16 cellular contexts compared by ENCODE assay signal in the genomic region with DNA sequence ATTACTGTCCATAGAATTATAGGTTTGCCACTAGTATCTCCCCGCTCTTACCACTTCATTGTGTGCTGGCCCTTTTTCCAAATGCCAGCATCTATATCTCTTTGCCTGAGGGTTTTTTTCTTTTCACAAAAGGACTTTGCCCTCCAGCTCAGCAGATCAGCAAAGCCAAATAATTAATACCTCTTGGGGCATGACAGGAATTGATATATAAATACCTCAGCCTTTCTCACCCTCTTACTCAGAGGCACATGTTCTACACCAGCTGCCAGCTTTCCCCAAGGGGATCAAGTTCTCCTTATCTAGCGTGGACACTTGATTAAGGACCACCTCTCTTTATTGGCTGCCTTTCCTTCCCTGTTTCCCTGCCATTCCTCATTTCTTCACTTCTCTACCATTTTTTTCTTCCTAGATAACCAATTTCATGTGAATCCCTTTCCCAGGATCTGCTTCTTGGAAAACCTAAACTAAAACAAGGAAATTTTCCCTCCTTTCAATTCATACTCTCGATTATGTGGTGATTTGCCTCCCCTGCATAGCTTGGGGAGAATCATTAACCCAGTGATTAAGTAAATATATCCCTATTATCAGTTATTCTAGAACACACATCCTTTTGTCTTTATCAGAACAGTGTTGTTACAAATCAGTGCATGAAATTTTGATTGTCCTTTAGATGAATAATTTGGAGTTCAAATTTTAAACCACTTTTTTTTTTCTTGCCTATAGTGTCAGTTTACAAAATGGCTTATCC. TPM values are rescaled to one million over a fixed set of nuclear protein-coding genes. Genes with fewer than 3 reads are reported as not detected.
A peak's percentile ranks its signal among the peaks of the same experiment; 100 is the strongest.
DNase-seq lines count a peak whose midpoint lies in the region; ATAC-seq, FAIRE-seq and TF ChIP-seq lines count a peak whose summit lies in the region.
"Had no signal": no experiment of that assay in that cellular context is flagged by ENCODE, and none has a peak within 500 bp of the region (broad histone marks: within the 10 kb centered on the region; RNA-seq: fewer than 3 reads in every experiment).

No MANE protein-coding gene starts in this region.

- TF ChIP-seq EP300 in SK-N-SH (IDR thresholded peaks at IDR 0.05; ENCODE audit: borderline replicate concordance in 1 of 2, low read depth in 1 of 2, low read length in 1 of 2), result no peak

- H3K4me1 ChIP-seq in astrocyte (ENCODE audit: insufficient read depth, low read length) (no peaks in the 10 kb centered on the region), SK-N-SH (ENCODE audit: control insufficient read depth in 1 of 2, insufficient read depth in 2 of 2, low read depth in 1 of 2, low read length in 1 of 2) (peaks cover 0 to 4% of the 10 kb centered on the region in 2 experiments; a peak in 2 of 4 replicates)
- H3K4me1 ChIP-seq: upper lobe of left lung had no signal

- H3K4me2 ChIP-seq in astrocyte (ENCODE audit: low read length), result no peak overlapping the region
- H3K4me2 ChIP-seq in SK-N-SH, result no peak overlapping the region

- no peaks in the 10 kb centered on the region for H4K20me1 ChIP-seq in astrocyte (ENCODE audit: insufficient read depth, low read length)
- H4K20me1 ChIP-seq in SK-N-SH (ENCODE audit: insufficient read depth), result no peaks in the 10 kb centered on the region

- H3K9me2 ChIP-seq in SK-N-SH, result no peaks in the 10 kb centered on the region

- H3K4me3 Mint-ChIP-seq in astrocyte (ENCODE audit: unreplicated experiment), result no peak overlapping the region
- H3K4me3 Mint-ChIP-seq: activated CD8-positive, alpha-beta T cell treated with anti-CD3 and anti-CD28 coated beads for 36 hours; activated naive CD8-positive, alpha-beta T cell treated with anti-CD3 and anti-CD28 coated beads, Interleukin-2, amount 50 U/mL, for 24 hours had no signal

- no peaks in the 10 kb centered on the region for H3K9me3 Mint-ChIP-seq in astrocyte (ENCODE audit: unreplicated experiment)
- H3K9me3 Mint-ChIP-seq: activated CD8-positive, alpha-beta T cell treated with anti-CD3 and anti-CD28 coated beads for 36 hours; activated naive CD8-positive, alpha-beta T cell treated with anti-CD3 and anti-CD28 coated beads, Interleukin-2, amount 50 U/mL, for 24 hours had no signal

- no peak for TF ChIP-seq CTCF in 22Rv1 (IDR thresholded peaks at IDR 0.05)
- TF ChIP-seq CTCF in astrocyte (IDR thresholded peaks at IDR 0.05; ENCODE audit: insufficient read depth, low read depth, low read length), result no peak
- no peak for TF ChIP-seq CTCF in SK-N-SH (IDR thresholded peaks at IDR 0.05)

- POLR2A ChIA-PET in SK-N-SH (lab: Yijun Ruan, JAX), result no interaction called here

- DNase-seq in HCEC 1CT, result peak; percentile 56
- peak; percentile 10 for DNase-seq in astrocyte (ENCODE audit: low read depth)
- DNase-seq in left lobe of liver (ENCODE audit: low spot score), result no peak
- DNase-seq in DMS79 treated with DMSO at 0.1 percent for 48 hours (lab: John Stamatoyannopoulos, UW), result no peak
- DNase-seq in UCSD-AML1 (lab: John Stamatoyannopoulos, UW; ENCODE audit: unreplicated experiment), result no peak
- no peak for DNase-seq in SK-N-SH
- DNase-seq: activated CD8-positive, alpha-beta T cell treated with anti-CD3 and anti-CD28 coated beads for 36 hours; activated naive CD8-positive, alpha-beta T cell treated with anti-CD3 and anti-CD28 coated beads, Interleukin-2, amount 50 U/mL, for 24 hours; central memory CD4-positive, alpha-beta T cell; effector memory CD4-positive, alpha-beta T cell; NCI-H1105; NCI-H510A treated with DMSO at 0.1 percent for 48 hours; stimulated activated naive CD4-positive, alpha-beta T cell; upper lobe of left lung had no signal

- H3K27me3 ChIP-seq in astrocyte (ENCODE audit: insufficient read depth, low read length), result no peaks in the 10 kb centered on the region
- no peaks in the 10 kb centered on the region for H3K27me3 ChIP-seq in SK-N-SH (ENCODE audit: insufficient read depth)
- H3K27me3 ChIP-seq: upper lobe of left lung had no signal

- no peak overlapping the region for H3K9ac ChIP-seq in astrocyte (ENCODE audit: low read length)
- no peak overlapping the region for H3K9ac ChIP-seq in SK-N-SH

- no peak overlapping the region for H3K27ac Mint-ChIP-seq in astrocyte (ENCODE audit: unreplicated experiment)
- H3K27ac Mint-ChIP-seq: activated CD8-positive, alpha-beta T cell treated with anti-CD3 and anti-CD28 coated beads for 36 hours; activated naive CD8-positive, alpha-beta T cell treated with anti-CD3 and anti-CD28 coated beads, Interleukin-2, amount 50 U/mL, for 24 hours had no signal

- H3K79me2 ChIP-seq in astrocyte (ENCODE audit: insufficient read depth, low read length) (no peaks in the 10 kb centered on the region), SK-N-SH (ENCODE audit: insufficient read depth) (no peaks in the 10 kb centered on the region)

- 59% methylated on average over 3 of the region's 3 CpGs for WGBS in SK-N-SH (ENCODE audit: low lambda C conversion rate)

- H3K36me3 Mint-ChIP-seq in astrocyte (ENCODE audit: low read depth, unreplicated experiment), result no peaks in the 10 kb centered on the region

- H3K36me3 ChIP-seq in astrocyte (ENCODE audit: insufficient read depth, low read length) (no peaks in the 10 kb centered on the region), SK-N-SH (replicated peaks in 1 of 2; ENCODE audit: control insufficient read depth in 1 of 2, insufficient read depth in 2 of 2, low read length in 1 of 2) (no peaks in the 10 kb centered on the region)
- H3K36me3 ChIP-seq: upper lobe of left lung had no signal

- CTCF ChIA-PET in SK-N-SH (lab: Yijun Ruan, JAX), result interaction anchor here (2.9 kb wide), 1 partner anchor 13 kb away, joined by 9 read pairs; no protein-coding TSS in a partner anchor

- H3K4me1 Mint-ChIP-seq in astrocyte (ENCODE audit: low read depth, unreplicated experiment), result no peaks in the 10 kb centered on the region
- H3K4me1 Mint-ChIP-seq: activated naive CD8-positive, alpha-beta T cell treated with anti-CD3 and anti-CD28 coated beads, Interleukin-2, amount 50 U/mL, for 24 hours had no signal

- no peaks in the 10 kb centered on the region for H3K27me3 Mint-ChIP-seq in astrocyte (ENCODE audit: low read depth, unreplicated experiment)

- TF ChIP-seq RAD21 in SK-N-SH (IDR thresholded peaks at IDR 0.05; ENCODE audit: low read length), result no peak

- H2AFZ ChIP-seq in astrocyte (ENCODE audit: low read depth, low read length), result no peak overlapping the region
- no peak overlapping the region for H2AFZ ChIP-seq in SK-N-SH (ENCODE audit: low read depth)

- no peak for FAIRE-seq in astrocyte (lab: Jason Lieb, UNC)

- no peak overlapping the region for H3K4me3 ChIP-seq in astrocyte (ENCODE audit: insufficient read depth, low read depth, low read length)
- no peak overlapping the region for H3K4me3 ChIP-seq in SK-N-SH (ENCODE audit: low read depth in 2 of 2, low read length in 1 of 2)
- H3K4me3 ChIP-seq: upper lobe of left lung had no signal

- ATAC-seq in left lobe of liver, result peak; percentile 75
- ATAC-seq in activated CD4-positive, CD25-positive, alpha-beta regulatory T cell treated with anti-CD3 and anti-CD28 coated beads, Interleukin-2, amount 50 U/mL, for 24 hours, result no peak
- ATAC-seq: activated CD8-positive, alpha-beta T cell treated with anti-CD3 and anti-CD28 coated beads for 36 hours; activated naive CD8-positive, alpha-beta T cell treated with anti-CD3 and anti-CD28 coated beads, Interleukin-2, amount 50 U/mL, for 24 hours had no signal

- H3K9me3 ChIP-seq in astrocyte (ENCODE audit: insufficient read depth, low read depth, low read length) (no peaks in the 10 kb centered on the region), SK-N-SH (no peaks in the 10 kb centered on the region)
- H3K9me3 ChIP-seq: upper lobe of left lung had no signal

- H3F3A ChIP-seq in SK-N-SH (replicated peaks; ENCODE audit: insufficient read depth), result no peaks in the 10 kb centered on the region

- 0 out of 2 replicates have a peak overlapping the region, but pooled peaks have one; percentile 8 for H3K27ac ChIP-seq in 22Rv1
- no peak overlapping the region for H3K27ac ChIP-seq in astrocyte (ENCODE audit: low read depth, low read length)
- no peak overlapping the region for H3K27ac ChIP-seq in SK-N-SH (ENCODE audit: low read depth in 2 of 2, low read length in 1 of 2)
- H3K27ac ChIP-seq: upper lobe of left lung had no signal

TF ChIP-seq in SK-N-SH, 30 proteins besides CTCF, POLR2A, EP300 and RAD21 (continues in another document):
- TF ChIP-seq RFX5 (IDR thresholded peaks at IDR 0.05; ENCODE audit: low read length) (no peak), CHD2 (IDR thresholded peaks at IDR 0.05; ENCODE audit: low read length, partially characterized antibody) (no peak), FOSL2 (IDR thresholded peaks at IDR 0.05; ENCODE audit: borderline replicate concordance, low read depth) (no peak), FOXJ3 (CRISPR knock-in tag; IDR thresholded peaks at IDR 0.05) (no peak), ELF1 (IDR thresholded peaks at IDR 0.05) (no peak), NRF1 (IDR thresholded peaks at IDR 0.05; ENCODE audit: low read depth, low read length) (no peak), MXI1 (IDR thresholded peaks at IDR 0.05; ENCODE audit: low read depth, low read length) (no peak), TCF12 (IDR thresholded peaks at IDR 0.05) (no peak)
- TF ChIP-seq, protein P1, sequence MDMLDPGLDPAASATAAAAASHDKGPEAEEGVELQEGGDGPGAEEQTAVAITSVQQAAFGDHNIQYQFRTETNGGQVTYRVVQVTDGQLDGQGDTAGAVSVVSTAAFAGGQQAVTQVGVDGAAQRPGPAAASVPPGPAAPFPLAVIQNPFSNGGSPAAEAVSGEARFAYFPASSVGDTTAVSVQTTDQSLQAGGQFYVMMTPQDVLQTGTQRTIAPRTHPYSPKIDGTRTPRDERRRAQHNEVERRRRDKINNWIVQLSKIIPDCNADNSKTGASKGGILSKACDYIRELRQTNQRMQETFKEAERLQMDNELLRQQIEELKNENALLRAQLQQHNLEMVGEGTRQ (IDR thresholded peaks at IDR 0.05; ENCODE audit: borderline replicate concordance, low read depth, low read length), result no peak
- TF ChIP-seq, protein P2, sequence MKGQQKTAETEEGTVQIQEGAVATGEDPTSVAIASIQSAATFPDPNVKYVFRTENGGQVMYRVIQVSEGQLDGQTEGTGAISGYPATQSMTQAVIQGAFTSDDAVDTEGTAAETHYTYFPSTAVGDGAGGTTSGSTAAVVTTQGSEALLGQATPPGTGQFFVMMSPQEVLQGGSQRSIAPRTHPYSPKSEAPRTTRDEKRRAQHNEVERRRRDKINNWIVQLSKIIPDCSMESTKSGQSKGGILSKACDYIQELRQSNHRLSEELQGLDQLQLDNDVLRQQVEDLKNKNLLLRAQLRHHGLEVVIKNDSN (IDR thresholded peaks at IDR 0.05; ENCODE audit: borderline replicate concordance, low read depth), result no peak

RNA-seq across cellular contexts. Expression of a gene that starts 6.9 kb away (rescaled TPM):
- total RNA-seq in astrocyte (6.1 and 6.3 TPM in 2 replicates), left lobe of liver (17.4 TPM)
- polyA plus RNA-seq in SK-N-SH (2012; rRNA removed), result 4.9 and 8.1 TPM in 2 replicates
- polyA plus RNA-seq in SK-N-SH (2012; cell fraction: cytosol; rRNA removed), result 6.6 and 8.0 TPM in 2 replicates
- polyA plus RNA-seq in SK-N-SH (2012; cell fraction: nucleus; rRNA removed), result 4.8 and 15.4 TPM in 2 replicates

Comparison
In these comparisons a context has a peak if more than half of its experiments do, and no peak if none do; other contexts are left out.
1. DNase-seq: peak in HCEC 1CT (single experiment) and astrocyte (single experiment); none in left lobe of liver (single experiment), DMS79 treated with DMSO at 0.1 percent for 48 hours (single experiment), UCSD-AML1 (single experiment) and SK-N-SH (single experiment).